Comparison of ENCODE assay signal across 31 cellular contexts in genomic region chr18:31606265-31606664, GRCh38. TPM values are rescaled to one million over a fixed set of nuclear protein-coding genes. Genes with fewer than 3 reads are reported as not detected.
"Had no signal": no experiment of that assay in that cellular context is flagged by ENCODE, and none has a peak within 500 bp of the region (broad histone marks: within the 10 kb centered on the region; RNA-seq: fewer than 3 reads in every experiment).

No MANE protein-coding gene starts in this region.

- H3K27ac ChIP-seq: Peyer's patch, SJSA1 had no signal

- H3K4me2 ChIP-seq: SK-N-SH had no signal

- H3K36me3 ChIP-seq: Peyer's patch, SJSA1 had no signal

- H3K9me3 ChIP-seq: Peyer's patch, SJSA1, SK-N-SH had no signal

- H3K9ac ChIP-seq: SK-N-SH had no signal

- H3K4me3 ChIP-seq: Peyer's patch, SJSA1 had no signal

- DNase-seq: activated CD4-positive, alpha-beta T cell treated with anti-CD3 and anti-CD28 coated beads, Interleukin-2, amount 10 ng/mL, durations not matched to agents 24 days and 14 days; activated CD4-positive, alpha-beta T cell treated with anti-CD3 and anti-CD28 coated beads, Interleukin-2, amount 50 U/mL, for 4 hours; activated CD8-positive, alpha-beta T cell treated with anti-CD3 and anti-CD28 coated beads for 36 hours; activated effector memory CD4-positive, alpha-beta T cell treated with anti-CD3 and anti-CD28 coated beads, Interleukin-2, amount 50 U/mL, for 16 hours; activated naive CD4-positive, alpha-beta T cell; activated naive CD4-positive, alpha-beta T cell treated with anti-CD3 and anti-CD28 coated beads, Interleukin-2, amount 50 U/mL, for 16 hours; activated naive CD8-positive, alpha-beta T cell treated with anti-CD3 and anti-CD28 coated beads for 36 hours; activated T-cell treated with anti-CD3 and anti-CD28 coated beads, Interleukin-2, amount 50 U/mL, for 1 hour; activated T-cell treated with anti-CD3 and anti-CD28 coated beads, Interleukin-2, amount 50 U/mL, for 72 hours; amniotic stem cell; aorta; NCI-H1092 treated with DMSO at 0.1 percent for 48 hours; NCI-H1417; NCI-H146; NCI-H187; NCI-H2029 treated with DMSO at 0.1 percent for 48 hours; NCI-H2107; NCI-H2171; NCI-H2227 treated with DMSO at 0.1 percent for 48 hours; NCI-H446; NCI-H510A treated with DMSO at 0.1 percent for 48 hours; PC-3; Peyer's patch; RPMI8226; SHP77 treated with DMSO at 0.1 percent for 48 hours; SK-N-SH had no signal

- H3K27me3 ChIP-seq: Peyer's patch, SJSA1 had no signal

- H3K9me2 ChIP-seq: SK-N-SH had no signal

- ATAC-seq: activated CD8-positive, alpha-beta T cell treated with anti-CD3 and anti-CD28 coated beads for 36 hours; activated T-cell treated with anti-CD3 and anti-CD28 coated beads, Interleukin-2, amount 50 U/mL, for 72 hours; activated T-helper 17 cell treated with anti-CD3 and anti-CD28 coated beads, Interleukin-2, amount 50 U/mL, for 72 hours; PC-3 had no signal

RNA-seq across cellular contexts. Expression of gene TTR, which starts 14.6 kb away (rescaled TPM):
- total RNA-seq: activated CD4-positive, alpha-beta T cell treated with anti-CD3 and anti-CD28 coated beads, Interleukin-2, amount 10 ng/mL, durations not matched to agents 24 days and 14 days; activated CD8-positive, alpha-beta memory T cell treated with anti-CD3 and anti-CD28 coated beads for 36 hours; activated CD8-positive, alpha-beta T cell treated with anti-CD3 and anti-CD28 coated beads for 36 hours; activated naive CD8-positive, alpha-beta T cell treated with anti-CD3 and anti-CD28 coated beads for 36 hours; activated T-cell treated with anti-CD3 and anti-CD28 coated beads, Interleukin-2, amount 50 U/mL, for 72 hours; activated T-helper 17 cell treated with anti-CD3 and anti-CD28 coated beads, Interleukin-2, amount 50 U/mL, for 72 hours; aorta; cardiac septum; M059J; PC-3; SJSA1 had no signal
- polyA plus RNA-seq: SK-N-SH had no signal
